2 cellular contexts compared by ENCODE assay signal in genomic region chr12:44195719-44196118, GRCh38.
A peak's percentile ranks its signal among the peaks of the same experiment; 100 is the strongest.
DNase-seq lines count a peak whose midpoint lies in the region; ATAC-seq, FAIRE-seq and TF ChIP-seq lines count a peak whose summit lies in the region.
"Not testable (repeated sequence)": the region's sequence is repeated elsewhere in the genome, so short reads cannot be mapped to it uniquely, and the experiment has no call there.

No MANE protein-coding gene starts in this region.

- not testable (repeated sequence) for TF ChIP-seq RAD21 in A549 (conservative IDR thresholded peaks at IDR 0.05 in 1 of 2, IDR thresholded peaks at IDR 0.05 in 1 of 2)

- not testable (repeated sequence) for TF ChIP-seq POLR2A in A549 (IDR thresholded peaks at IDR 0.05; ENCODE audit: low read length)

- TF ChIP-seq CTCF in A549 (IDR thresholded peaks at IDR 0.05); HEK293 (tag by site-specific recombination; IDR thresholded peaks at IDR 0.05): not testable (repeated sequence)

- FAIRE-seq in A549 (lab: Jason Lieb, UNC), result not testable (repeated sequence)

- H3K4me1 ChIP-seq in A549; HEK293 (ENCODE audit: control insufficient read depth, insufficient read depth, low read length): not testable (repeated sequence)

- not testable (repeated sequence) for TF ChIP-seq EP300 in A549 (IDR thresholded peaks at IDR 0.05)

- not testable (repeated sequence) for H3K27ac ChIP-seq in A549; HEK293 (ENCODE audit: extremely low read depth, low read depth, low read length)

- H3K36me3 ChIP-seq in HEK293 (ENCODE audit: control insufficient read depth in 2 of 2, insufficient read depth in 1 of 2, low read length in 2 of 2), result not testable (repeated sequence)

- CTCF ChIA-PET in A549 (lab: Yijun Ruan, JAX), result not testable (repeated sequence)
- CTCF ChIA-PET in HEK293 (lab: Yijun Ruan, JAX), result interaction anchor here (0.7 kb wide), 1 partner anchor 771 kb away, joined by 3 read pairs; no protein-coding TSS in a partner anchor

- not testable (repeated sequence) for H3K4me2 ChIP-seq in A549

- not testable (repeated sequence) for H3K4me3 ChIP-seq in A549; HEK293 (ENCODE audit: low read depth, low read length)

- 0% methylated on average over 1 of the region's 1 CpG for WGBS in A549 (ENCODE audit: missing lambda C conversion rate)

- ATAC-seq in A549, result not testable (repeated sequence)

- not testable (repeated sequence) for DNase-seq in A549 (ENCODE audit: low read depth in 1 of 2, low spot score in 1 of 2)

- POLR2A ChIA-PET in A549 (lab: Yijun Ruan, JAX); HEK293 (lab: Yijun Ruan, JAX): not testable (repeated sequence)

- H3K9me3 ChIP-seq in A549; HEK293 (ENCODE audit: control insufficient read depth, insufficient read depth, low read depth, low read length): not testable (repeated sequence)

TF ChIP-seq in A549, 52 proteins besides CTCF, POLR2A, EP300 and RAD21:
- TF ChIP-seq ZC3H11A (IDR thresholded peaks at IDR 0.05), result peak; percentile 86

TF ChIP-seq in HEK293, 187 proteins besides CTCF, POLR2A, EP300 and RAD21:
- peak; percentile 61; the same call in 1 of the 2 replicates for TF ChIP-seq ZNF518A (tag by site-specific recombination; conservative IDR thresholded peaks at IDR 0.05; ENCODE audit: low read depth)
- TF ChIP-seq ZNF555 (tag by site-specific recombination; conservative IDR thresholded peaks at IDR 0.05), result peak; percentile 42
- 0 out of 2 replicates have a peak, but pooled peaks have one; percentile 21 for TF ChIP-seq ZNF140 (tag by site-specific recombination; IDR thresholded peaks at IDR 0.05)
- TF ChIP-seq ZNF426 (tag by site-specific recombination; IDR thresholded peaks at IDR 0.05), result peak; percentile 54
- TF ChIP-seq ZNF623 (tag by site-specific recombination; IDR thresholded peaks at IDR 0.05), result 0 out of 2 replicates have a peak, but pooled peaks have one; percentile 24
- TF ChIP-seq ZBTB11 (tag by site-specific recombination; conservative IDR thresholded peaks at IDR 0.05; ENCODE audit: low read depth), result peak; percentile 55; the same call in 1 of the 2 replicates
- peak; percentile 11; the same call in 1 of the 2 replicates for TF ChIP-seq ZNF266 (tag by site-specific recombination; IDR thresholded peaks at IDR 0.05; ENCODE audit: low read depth)
- peak; percentile 80; the same call in 1 of the 2 replicates for TF ChIP-seq ZNF394 (tag by site-specific recombination; IDR thresholded peaks at IDR 0.05; ENCODE audit: borderline replicate concordance)
